Comparison of ENCODE assay signal across 19 cellular contexts in the genomic region with DNA sequence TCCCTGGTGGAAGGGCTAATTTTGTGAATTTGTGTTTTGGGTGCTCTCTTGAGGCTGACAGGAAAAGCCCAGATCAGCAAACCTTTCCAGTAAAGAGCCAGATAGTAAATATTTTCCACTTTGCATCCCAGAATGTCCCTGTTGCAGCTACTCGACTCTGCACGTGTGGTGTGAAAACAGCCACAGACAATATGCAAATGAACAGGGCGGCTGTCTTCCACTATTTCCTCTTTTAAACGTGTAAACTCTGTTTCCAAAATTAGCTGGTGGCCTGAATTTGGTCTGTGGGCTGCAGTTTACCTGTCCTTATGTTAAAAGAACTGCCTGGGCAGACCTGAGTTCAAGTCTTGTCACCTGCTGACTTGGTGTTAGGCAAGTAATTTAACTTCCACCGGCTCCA.
DNase-seq lines count a peak whose midpoint lies in the region; ATAC-seq and TF ChIP-seq lines count a peak whose summit lies in the region.
"Had no signal": no experiment of that assay in that cellular context is flagged by ENCODE, and none has a peak within 500 bp of the region (broad histone marks: within the 10 kb centered on the region; RNA-seq: fewer than 3 reads in every experiment).

No MANE protein-coding gene starts in this region.

- no peaks in the 10 kb centered on the region for H3K9me2 ChIP-seq in GM23338 (ENCODE audit: insufficient read depth)

- H2AFZ ChIP-seq in GM23338: no peak overlapping the region

- no peak for TF ChIP-seq CTCF in GM23338 (conservative IDR thresholded peaks at IDR 0.05; ENCODE audit: low read depth in 2 of 2)

- H4K20me1 ChIP-seq in GM23338 (replicated peaks; ENCODE audit: insufficient read depth): no peaks in the 10 kb centered on the region

- H3K4me3 Mint-ChIP-seq in GM23338: no peak overlapping the region
- no peak overlapping the region for H3K4me3 Mint-ChIP-seq in effector memory CD8-positive, alpha-beta T cell
- H3K4me3 Mint-ChIP-seq: activated naive CD4-positive, alpha-beta T cell treated with anti-CD3 and anti-CD28 coated beads for 36 hours; stimulated activated naive CD8-positive, alpha-beta T cell treated with anti-CD3 and anti-CD28 coated beads, Interleukin-15, amount 100 ng/mL, for 72 hours had no signal

- H3K36me3 ChIP-seq in GM23338 (ENCODE audit: insufficient read depth): no peaks in the 10 kb centered on the region; the same call in 1 of the 2 replicates
- H3K36me3 ChIP-seq: breast epithelium, Peyer's patch had no signal

- no peaks in the 10 kb centered on the region for H3K27me3 ChIP-seq in GM23338 (ENCODE audit: insufficient read depth)
- H3K27me3 ChIP-seq: breast epithelium, Peyer's patch had no signal

- no peaks in the 10 kb centered on the region for H3K4me1 Mint-ChIP-seq in GM23338
- H3K4me1 Mint-ChIP-seq in effector memory CD8-positive, alpha-beta T cell (ENCODE audit: low read depth in 2 of 2): no peaks in the 10 kb centered on the region
- H3K4me1 Mint-ChIP-seq: stimulated activated naive CD8-positive, alpha-beta T cell treated with anti-CD3 and anti-CD28 coated beads, Interleukin-15, amount 100 ng/mL, for 72 hours had no signal

- no peak overlapping the region for H3K27ac Mint-ChIP-seq in GM23338
- no peak overlapping the region for H3K27ac Mint-ChIP-seq in effector memory CD8-positive, alpha-beta T cell
- H3K27ac Mint-ChIP-seq: activated naive CD4-positive, alpha-beta T cell treated with anti-CD3 and anti-CD28 coated beads for 36 hours; stimulated activated naive CD8-positive, alpha-beta T cell treated with anti-CD3 and anti-CD28 coated beads, Interleukin-15, amount 100 ng/mL, for 72 hours had no signal

- H3K4me1 ChIP-seq in GM23338 (ENCODE audit: insufficient read depth): no peaks in the 10 kb centered on the region
- H3K4me1 ChIP-seq: breast epithelium, Peyer's patch had no signal

- no peaks in the 10 kb centered on the region for H3K79me2 ChIP-seq in GM23338 (replicated peaks; ENCODE audit: insufficient read depth)

- H3K27ac ChIP-seq in GM23338 (ENCODE audit: low read depth): no peak overlapping the region
- H3K27ac ChIP-seq: breast epithelium, Peyer's patch had no signal

- peak; percentile 73 for ATAC-seq in GM18907 (IDR thresholded peaks at IDR 0.05; ENCODE audit: unreplicated experiment)
- peak; percentile 69 for ATAC-seq in GM21737 (IDR thresholded peaks at IDR 0.05; ENCODE audit: unreplicated experiment)
- peak; percentile 54 for ATAC-seq in HG03354 (IDR thresholded peaks at IDR 0.05; ENCODE audit: poor library complexity, severe bottlenecking, unreplicated experiment)
- no peak for ATAC-seq in GM23338
- ATAC-seq in effector memory CD8-positive, alpha-beta T cell (replicated peaks): no peak
- ATAC-seq in HG02840 (IDR thresholded peaks at IDR 0.05; ENCODE audit: low FRiP score, unreplicated experiment): no peak
- ATAC-seq: HepG2; stimulated activated naive CD8-positive, alpha-beta T cell treated with anti-CD3 and anti-CD28 coated beads, Interleukin-15, amount 100 ng/mL, for 72 hours had no signal

- H3F3A ChIP-seq in GM23338 (replicated peaks; ENCODE audit: low read depth): no peaks in the 10 kb centered on the region

- peaks cover 3% of the 10 kb centered on the region; the same call in 2 of the 3 replicates for H3K36me3 Mint-ChIP-seq in GM23338 (ENCODE audit: low read depth)
- no peaks in the 10 kb centered on the region for H3K36me3 Mint-ChIP-seq in effector memory CD8-positive, alpha-beta T cell (ENCODE audit: insufficient read depth)

- peaks cover 75% of the 10 kb centered on the region for H3K9me3 Mint-ChIP-seq in GM23338
- H3K9me3 Mint-ChIP-seq in effector memory CD8-positive, alpha-beta T cell: no peaks in the 10 kb centered on the region
- H3K9me3 Mint-ChIP-seq: activated naive CD4-positive, alpha-beta T cell treated with anti-CD3 and anti-CD28 coated beads for 36 hours; stimulated activated naive CD8-positive, alpha-beta T cell treated with anti-CD3 and anti-CD28 coated beads, Interleukin-15, amount 100 ng/mL, for 72 hours had no signal

- peak; percentile 34 for DNase-seq in germinal center (ENCODE audit: low spot score)
- DNase-seq in GM23338 (ENCODE audit: low spot score): no peak
- DNase-seq in activated CD8-positive, alpha-beta memory T cell treated with anti-CD3 and anti-CD28 coated beads, Interleukin-2, amount 50 U/mL, for 4 hours: no peak
- DNase-seq in effector memory CD8-positive, alpha-beta T cell: no peak
- DNase-seq: activated CD4-positive, CD25-positive, alpha-beta regulatory T cell; activated naive CD4-positive, alpha-beta T cell treated with anti-CD3 and anti-CD28 coated beads for 36 hours; C1 segment of cervical spinal cord; foreskin fibroblast; NCI-H1105 treated with DMSO at 0.1 percent for 48 hours; NCI-H446; small intestine; stimulated activated naive CD8-positive, alpha-beta T cell treated with anti-CD3 and anti-CD28 coated beads, Interleukin-15, amount 100 ng/mL, for 72 hours had no signal

- H3K4me3 ChIP-seq in GM23338: no peak overlapping the region
- H3K4me3 ChIP-seq: breast epithelium, Peyer's patch had no signal

- no peak overlapping the region for H3K4me2 ChIP-seq in GM23338

- no peaks in the 10 kb centered on the region for H3K27me3 Mint-ChIP-seq in GM23338 (ENCODE audit: insufficient read depth, low read depth, poor library complexity)
- H3K27me3 Mint-ChIP-seq in effector memory CD8-positive, alpha-beta T cell: peaks cover 31 to 35% of the 10 kb centered on the region in 2 donors
- H3K27me3 Mint-ChIP-seq: stimulated activated naive CD8-positive, alpha-beta T cell treated with anti-CD3 and anti-CD28 coated beads, Interleukin-15, amount 100 ng/mL, for 72 hours had no signal

TF ChIP-seq in GM23338, 12 proteins besides CTCF, POLR2A, EP300 and RAD21 (continues in another document):
- no peak for TF ChIP-seq STAT1 (IDR thresholded peaks at IDR 0.05; ENCODE audit: unreplicated experiment)
- TF ChIP-seq NANOG (IDR thresholded peaks at IDR 0.05; ENCODE audit: borderline replicate concordance): no peak
- no peak for TF ChIP-seq CREB1 (CRISPR knock-in tag; IDR thresholded peaks at IDR 0.05; ENCODE audit: low read depth)
- TF ChIP-seq POLR2AphosphoS5 (IDR thresholded peaks at IDR 0.05; ENCODE audit: low read depth): no peak
- TF ChIP-seq EZH2phosphoT487 (IDR thresholded peaks at IDR 0.05; ENCODE audit: unreplicated experiment): no peak
- TF ChIP-seq JUNB (IDR thresholded peaks at IDR 0.05; ENCODE audit: unreplicated experiment): no peak
- no peak for TF ChIP-seq ZNF114 (CRISPR knock-in tag; IDR thresholded peaks at IDR 0.05)
- TF ChIP-seq, protein P1, sequence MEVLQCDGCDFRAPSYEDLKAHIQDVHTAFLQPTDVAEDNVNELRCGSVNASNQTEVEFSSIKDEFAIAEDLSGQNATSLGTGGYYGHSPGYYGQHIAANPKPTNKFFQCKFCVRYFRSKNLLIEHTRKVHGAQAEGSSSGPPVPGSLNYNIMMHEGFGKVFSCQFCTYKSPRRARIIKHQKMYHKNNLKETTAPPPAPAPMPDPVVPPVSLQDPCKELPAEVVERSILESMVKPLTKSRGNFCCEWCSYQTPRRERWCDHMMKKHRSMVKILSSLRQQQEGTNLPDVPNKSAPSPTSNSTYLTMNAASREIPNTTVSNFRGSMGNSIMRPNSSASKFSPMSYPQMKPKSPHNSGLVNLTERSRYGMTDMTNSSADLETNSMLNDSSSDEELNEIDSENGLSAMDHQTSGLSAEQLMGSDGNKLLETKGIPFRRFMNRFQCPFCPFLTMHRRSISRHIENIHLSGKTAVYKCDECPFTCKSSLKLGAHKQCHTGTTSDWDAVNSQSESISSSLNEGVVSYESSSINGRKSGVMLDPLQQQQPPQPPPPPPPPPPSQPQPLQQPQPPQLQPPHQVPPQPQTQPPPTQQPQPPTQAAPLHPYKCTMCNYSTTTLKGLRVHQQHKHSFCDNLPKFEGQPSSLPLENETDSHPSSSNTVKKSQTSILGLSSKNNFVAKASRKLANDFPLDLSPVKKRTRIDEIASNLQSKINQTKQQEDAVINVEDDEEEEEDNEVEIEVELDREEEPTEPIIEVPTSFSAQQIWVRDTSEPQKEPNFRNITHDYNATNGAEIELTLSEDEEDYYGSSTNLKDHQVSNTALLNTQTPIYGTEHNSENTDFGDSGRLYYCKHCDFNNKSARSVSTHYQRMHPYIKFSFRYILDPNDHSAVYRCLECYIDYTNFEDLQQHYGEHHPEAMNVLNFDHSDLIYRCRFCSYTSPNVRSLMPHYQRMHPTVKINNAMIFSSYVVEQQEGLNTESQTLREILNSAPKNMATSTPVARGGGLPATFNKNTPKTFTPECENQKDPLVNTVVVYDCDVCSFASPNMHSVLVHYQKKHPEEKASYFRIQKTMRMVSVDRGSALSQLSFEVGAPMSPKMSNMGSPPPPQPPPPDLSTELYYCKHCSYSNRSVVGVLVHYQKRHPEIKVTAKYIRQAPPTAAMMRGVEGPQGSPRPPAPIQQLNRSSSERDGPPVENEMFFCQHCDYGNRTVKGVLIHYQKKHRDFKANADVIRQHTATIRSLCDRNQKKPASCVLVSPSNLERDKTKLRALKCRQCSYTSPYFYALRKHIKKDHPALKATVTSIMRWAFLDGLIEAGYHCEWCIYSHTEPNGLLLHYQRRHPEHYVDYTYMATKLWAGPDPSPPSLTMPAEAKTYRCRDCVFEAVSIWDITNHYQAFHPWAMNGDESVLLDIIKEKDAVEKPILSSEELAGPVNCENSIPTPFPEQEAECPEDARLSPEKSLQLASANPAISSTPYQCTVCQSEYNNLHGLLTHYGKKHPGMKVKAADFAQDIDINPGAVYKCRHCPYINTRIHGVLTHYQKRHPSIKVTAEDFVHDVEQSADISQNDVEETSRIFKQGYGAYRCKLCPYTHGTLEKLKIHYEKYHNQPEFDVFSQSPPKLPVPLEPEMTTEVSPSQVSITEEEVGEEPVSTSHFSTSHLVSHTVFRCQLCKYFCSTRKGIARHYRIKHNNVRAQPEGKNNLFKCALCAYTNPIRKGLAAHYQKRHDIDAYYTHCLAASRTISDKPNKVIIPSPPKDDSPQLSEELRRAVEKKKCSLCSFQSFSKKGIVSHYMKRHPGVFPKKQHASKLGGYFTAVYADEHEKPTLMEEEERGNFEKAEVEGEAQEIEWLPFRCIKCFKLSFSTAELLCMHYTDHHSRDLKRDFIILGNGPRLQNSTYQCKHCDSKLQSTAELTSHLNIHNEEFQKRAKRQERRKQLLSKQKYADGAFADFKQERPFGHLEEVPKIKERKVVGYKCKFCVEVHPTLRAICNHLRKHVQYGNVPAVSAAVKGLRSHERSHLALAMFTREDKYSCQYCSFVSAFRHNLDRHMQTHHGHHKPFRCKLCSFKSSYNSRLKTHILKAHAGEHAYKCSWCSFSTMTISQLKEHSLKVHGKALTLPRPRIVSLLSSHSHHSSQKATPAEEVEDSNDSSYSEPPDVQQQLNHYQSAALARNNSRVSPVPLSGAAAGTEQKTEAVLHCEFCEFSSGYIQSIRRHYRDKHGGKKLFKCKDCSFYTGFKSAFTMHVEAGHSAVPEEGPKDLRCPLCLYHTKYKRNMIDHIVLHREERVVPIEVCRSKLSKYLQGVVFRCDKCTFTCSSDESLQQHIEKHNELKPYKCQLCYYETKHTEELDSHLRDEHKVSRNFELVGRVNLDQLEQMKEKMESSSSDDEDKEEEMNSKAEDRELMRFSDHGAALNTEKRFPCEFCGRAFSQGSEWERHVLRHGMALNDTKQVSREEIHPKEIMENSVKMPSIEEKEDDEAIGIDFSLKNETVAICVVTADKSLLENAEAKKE (CRISPR knock-in tag; IDR thresholded peaks at IDR 0.05): no peak
- no peak for TF ChIP-seq ZNF331 (CRISPR knock-in tag; IDR thresholded peaks at IDR 0.05; ENCODE audit: low read depth)

Comparison
In these comparisons a context has a peak if more than half of its experiments do, and no peak if none do; other contexts are left out.
1. ATAC-seq: peak in GM18907 (single experiment), GM21737 (single experiment) and HG03354 (single experiment); none in GM23338 (single experiment), effector memory CD8-positive, alpha-beta T cell (single experiment) and HG02840 (single experiment).